11 cellular contexts compared by ENCODE assay signal in the genomic region with DNA sequence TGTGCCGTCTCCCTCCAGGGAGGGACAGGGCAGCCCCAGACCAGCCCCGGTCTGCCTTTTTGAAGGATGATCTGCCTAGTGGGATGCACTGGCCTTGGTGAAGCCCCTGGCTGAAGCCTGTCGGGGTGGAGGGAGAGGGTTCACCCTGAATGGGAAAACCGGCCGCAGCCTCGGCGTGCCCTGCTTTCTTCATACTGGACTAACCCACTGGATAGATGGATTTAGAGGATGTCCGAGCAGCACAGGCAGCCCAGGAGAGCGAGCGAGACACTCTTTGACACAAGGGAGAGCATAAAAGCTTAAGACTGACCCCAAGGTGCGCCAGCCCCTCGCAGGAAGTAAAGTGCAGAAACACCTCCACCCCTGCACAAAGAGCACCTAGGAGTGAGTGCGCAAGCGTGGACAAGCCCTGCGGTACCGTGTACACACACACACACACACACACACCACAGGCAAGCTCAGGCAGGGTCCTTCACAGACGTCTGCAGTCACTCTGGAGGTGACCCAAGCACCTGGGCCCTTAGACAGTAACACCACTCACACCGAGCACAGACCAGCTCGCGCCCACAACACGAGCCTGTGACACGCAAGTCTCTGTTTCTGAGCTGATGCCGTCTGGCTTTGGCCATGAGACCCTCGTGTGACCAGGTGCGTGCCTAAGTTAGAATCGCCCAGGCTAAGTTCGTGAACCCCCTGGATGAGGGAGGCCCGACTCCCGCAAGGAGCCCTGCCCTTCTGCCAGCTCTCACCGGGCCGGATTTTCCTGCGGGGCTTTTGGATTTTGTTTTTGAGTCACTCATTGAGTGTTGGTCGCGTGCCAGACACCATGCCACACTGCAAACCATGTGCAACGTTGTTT. TPM values are rescaled to one million over a fixed set of nuclear protein-coding genes. Genes with fewer than 3 reads are reported as not detected.
DNase-seq lines count a peak whose midpoint lies in the region; ATAC-seq, FAIRE-seq and TF ChIP-seq lines count a peak whose summit lies in the region.
"Had no signal": no experiment of that assay in that cellular context is flagged by ENCODE, and none has a peak within 500 bp of the region (broad histone marks: within the 10 kb centered on the region; RNA-seq: fewer than 3 reads in every experiment).

No MANE protein-coding gene starts in this region.

- H3K27me3 ChIP-seq in bronchial epithelial cell (ENCODE audit: control insufficient read depth, insufficient read depth, low read length) (no peaks in the 10 kb centered on the region), muscle layer of colon (ENCODE audit: control insufficient read depth in 1 of 2, insufficient read depth in 2 of 2, low read length in 2 of 2) (no peaks in the 10 kb centered on the region), upper lobe of right lung (no peaks in the 10 kb centered on the region)

- H3K4me3 ChIP-seq in bronchial epithelial cell (ENCODE audit: low read depth, low read length) (peak overlapping the region; percentile 2), muscle layer of colon (ENCODE audit: low read depth in 1 of 2, low read length in 2 of 2) (no peak overlapping the region), upper lobe of right lung (no peak overlapping the region)

- H3K27ac ChIP-seq in muscle layer of colon (ENCODE audit: low read depth, low read length) (peak overlapping the region; percentile 34), upper lobe of right lung (no peak overlapping the region)

- TF ChIP-seq CTCF in bronchial epithelial cell (IDR thresholded peaks at IDR 0.05; ENCODE audit: insufficient read depth, low read length, severe bottlenecking) (no peak), upper lobe of right lung (IDR thresholded peaks at IDR 0.05) (no peak)

- no peak overlapping the region for H3K9ac ChIP-seq in muscle layer of colon (ENCODE audit: low read length)

- no peaks in the 10 kb centered on the region for H3K9me3 ChIP-seq in muscle layer of colon (ENCODE audit: low read length)
- no peaks in the 10 kb centered on the region for H3K9me3 ChIP-seq in upper lobe of right lung

- ATAC-seq in upper lobe of right lung (peak; percentile 51), HG03571 (IDR thresholded peaks at IDR 0.05; ENCODE audit: unreplicated experiment) (no peak), GM21447 (IDR thresholded peaks at IDR 0.05; ENCODE audit: unreplicated experiment) (no peak)
- ATAC-seq: naive thymus-derived CD8-positive, alpha-beta T cell had no signal

- peaks cover 11% of the 10 kb centered on the region for H3K36me3 ChIP-seq in bronchial epithelial cell (ENCODE audit: control insufficient read depth, insufficient read depth, low read length)
- H3K36me3 ChIP-seq in muscle layer of colon (ENCODE audit: insufficient read depth, low read length) = peaks cover 15% of the 10 kb centered on the region
- H3K36me3 ChIP-seq in upper lobe of right lung = no peaks in the 10 kb centered on the region

- intact Hi-C loops in upper lobe of right lung (cut with DNase I) = no loop called here

- H3K4me1 ChIP-seq in muscle layer of colon (ENCODE audit: insufficient read depth, low read length) (peaks cover 51% of the 10 kb centered on the region), upper lobe of right lung (peaks cover 21% of the 10 kb centered on the region)

- FAIRE-seq in bronchial epithelial cell (lab: Jason Lieb, UNC) = no peak

- DNase-seq in M059J (ENCODE audit: low read depth) (peak; percentile 27), bronchial epithelial cell (ENCODE audit: low read depth) (peak; percentile 91), upper lobe of right lung (no peak)
- DNase-seq in stimulated activated CD4-positive, alpha-beta T cell treated with anti-CD3 and anti-CD28 coated beads, Interleukin-15, amount 100 ng/mL, for 24 hours = no peak
- DNase-seq: activated effector memory CD4-positive, alpha-beta T cell treated with Interleukin-2 at 50 U/mL for 16 hours; Right ventricle myocardium superior had no signal

RNA-seq across cellular contexts. Expression of a gene that starts 11.3 kb away (rescaled TPM):
- total RNA-seq in M059J (2014; rRNA removed; shearing (Covaris generic)) = 12.4 and 27.2 TPM in 2 replicates
- 90.6 and 156 TPM in 2 replicates for total RNA-seq in bronchial epithelial cell
- total RNA-seq in upper lobe of right lung = 48.7 TPM

RNA-seq across cellular contexts. Expression of a gene that starts 21.3 kb away (rescaled TPM):
- 45.1 and 51.4 TPM in 2 replicates for total RNA-seq in M059J (2014; rRNA removed; shearing (Covaris generic))
- total RNA-seq in bronchial epithelial cell = 41.1 and 50.2 TPM in 2 replicates
- 62.8 TPM for total RNA-seq in upper lobe of right lung

RNA-seq across cellular contexts. Expression of a gene that starts 21.6 kb away (rescaled TPM):
- total RNA-seq in M059J (2014; rRNA removed; shearing (Covaris generic)) = 3.5 and 11.2 TPM in 2 replicates
- total RNA-seq in bronchial epithelial cell (2.0 and 2.9 TPM in 2 replicates), upper lobe of right lung (11.2 TPM)

RNA-seq across cellular contexts. Expression of a gene that starts 36.9 kb away (rescaled TPM):
- total RNA-seq in M059J (2014; rRNA removed; shearing (Covaris generic)) = 0.42 TPM in 1 of 2 replicates, not detected in the other
- total RNA-seq in bronchial epithelial cell (under 0.01 TPM in 2 replicates), upper lobe of right lung (not detected)
- total RNA-seq: LHCN-M2, Right ventricle myocardium superior had no signal

RNA-seq across cellular contexts. Expression of a gene that starts 53.0 kb away (rescaled TPM):
- total RNA-seq in M059J (2014; rRNA removed; shearing (Covaris generic)) = 101 and 125 TPM in 2 replicates
- 99.1 and 114 TPM in 2 replicates for total RNA-seq in bronchial epithelial cell
- total RNA-seq in upper lobe of right lung = 75.0 TPM

Comparison
In these comparisons a context has a peak if more than half of its experiments do, and no peak if none do; other contexts are left out.
1. DNase-seq: peak in M059J (single experiment) and bronchial epithelial cell (single experiment); none in upper lobe of right lung (single experiment) and stimulated activated CD4-positive, alpha-beta T cell treated with anti-CD3 and anti-CD28 coated beads, Interleukin-15, amount 100 ng/mL, for 24 hours (single experiment).